ENCODE assay signal across 1 cellular context in the genomic region with DNA sequence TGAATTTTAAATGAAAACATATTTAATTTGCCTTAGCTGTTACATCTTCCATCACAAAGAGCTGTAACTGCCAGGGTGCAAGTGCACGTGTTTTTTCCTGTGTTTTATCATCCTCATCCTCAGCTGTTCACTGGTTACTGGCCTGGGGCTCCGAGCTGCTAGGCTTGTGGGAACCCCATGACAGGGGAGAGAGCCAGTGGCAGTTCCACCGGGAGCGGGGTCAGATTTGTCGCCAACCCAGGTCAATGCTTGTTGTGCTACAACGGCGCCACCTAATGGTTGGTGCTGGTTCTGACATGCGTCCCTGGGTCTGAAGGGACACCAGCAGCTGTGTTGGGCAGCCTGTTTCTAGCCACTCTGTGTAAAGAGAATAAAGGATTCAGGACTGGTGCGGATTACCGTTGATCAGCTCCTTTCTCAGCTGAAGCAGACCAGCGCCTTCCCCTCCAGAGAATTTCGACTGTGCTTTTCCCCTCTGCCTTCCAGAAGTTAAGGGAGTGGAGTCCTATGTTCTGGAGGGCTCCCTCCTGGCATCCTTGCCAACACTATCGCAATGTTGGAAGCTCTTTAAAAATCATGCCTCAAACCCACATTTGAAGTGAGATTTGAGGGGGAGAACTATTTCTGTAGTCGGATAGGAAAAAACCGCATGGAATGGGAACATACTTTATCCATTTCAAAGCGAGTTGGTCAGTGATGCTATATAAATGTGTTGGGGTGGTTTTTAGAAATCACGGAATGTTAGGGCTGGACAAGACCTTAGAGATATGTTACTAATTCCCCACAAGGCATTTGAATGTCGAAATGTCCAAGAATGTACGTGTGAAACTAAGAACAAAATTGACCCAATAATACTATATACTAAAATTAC.
TF ChIP-seq lines count a peak whose summit lies in the region.

No MANE protein-coding gene starts in this region.

TF ChIP-seq in GM12878, 131 proteins besides CTCF, POLR2A, EP300 and RAD21 (continued from another document and continues in another):
- TF ChIP-seq CREM (IDR thresholded peaks at IDR 0.05; ENCODE audit: low read depth) (no peak), NBN (IDR thresholded peaks at IDR 0.05) (peak; percentile 74; the same call in 1 of the 2 replicates), CHD4 (IDR thresholded peaks at IDR 0.05) (no peak), ZNF207 (IDR thresholded peaks at IDR 0.05; ENCODE audit: borderline replicate concordance) (0 out of 2 replicates have a peak, but pooled peaks have one; percentile 74), DPF2 (IDR thresholded peaks at IDR 0.05) (no peak), MTA3 (IDR thresholded peaks at IDR 0.05; ENCODE audit: borderline replicate concordance, low read length) (no peak), RAD51 (IDR thresholded peaks at IDR 0.05) (no peak), CHD1 (IDR thresholded peaks at IDR 0.05; ENCODE audit: low read depth, low read length) (no peak), ZNF217 (IDR thresholded peaks at IDR 0.05) (no peak), ASH2L (IDR thresholded peaks at IDR 0.05; ENCODE audit: borderline replicate concordance, low read depth) (no peak), RB1 (IDR thresholded peaks at IDR 0.05; ENCODE audit: borderline replicate concordance) (peak; percentile 84; the same call in 1 of the 2 replicates), PML (IDR thresholded peaks at IDR 0.05; ENCODE audit: low read length) (no peak), HDGF (IDR thresholded peaks at IDR 0.05) (no peak), FOS (IDR thresholded peaks at IDR 0.05; ENCODE audit: borderline replicate concordance, extremely low read depth, insufficient read length) (no peak), CREB1 (IDR thresholded peaks at IDR 0.05; ENCODE audit: low read depth) (peak; percentile 25; the same call in 1 of the 2 replicates), MTA2 (IDR thresholded peaks at IDR 0.05; ENCODE audit: low read depth) (no peak), CBX3 (IDR thresholded peaks at IDR 0.05; ENCODE audit: borderline replicate concordance, low read depth) (no peak), SRF (IDR thresholded peaks at IDR 0.05; ENCODE audit: low read depth in 2 of 2, low read length in 2 of 2) (no peak), SREBF2 (IDR thresholded peaks at IDR 0.05; ENCODE audit: low read length) (no peak), STAT3 (IDR thresholded peaks at IDR 0.05; ENCODE audit: low read depth, low read length) (no peak), ATF7 (IDR thresholded peaks at IDR 0.05; ENCODE audit: low read depth) (no peak), BCL11A (IDR thresholded peaks at IDR 0.05; ENCODE audit: low read depth, low read length) (0 out of 2 replicates have a peak, but pooled peaks have one; percentile 10), RFX5 (IDR thresholded peaks at IDR 0.05; ENCODE audit: low read depth, low read length) (no peak), EZH2 (IDR thresholded peaks at IDR 0.05; ENCODE audit: borderline replicate concordance, control insufficient read depth, low read depth, low read length) (no peak), RELA (IDR thresholded peaks at IDR 0.05; ENCODE audit: borderline replicate concordance, partially characterized antibody) (peak; percentile 68), NFYA (IDR thresholded peaks at IDR 0.05; ENCODE audit: borderline replicate concordance, low read depth, low read length) (no peak), NR2C1 (IDR thresholded peaks at IDR 0.05) (no peak), BMI1 (IDR thresholded peaks at IDR 0.05; ENCODE audit: borderline replicate concordance) (no peak), SIX5 (IDR thresholded peaks at IDR 0.05; ENCODE audit: low read depth, low read length, severe bottlenecking) (no peak), SMAD1 (IDR thresholded peaks at IDR 0.05; ENCODE audit: low read depth, partially characterized antibody) (no peak)
- TF ChIP-seq, protein P1, sequence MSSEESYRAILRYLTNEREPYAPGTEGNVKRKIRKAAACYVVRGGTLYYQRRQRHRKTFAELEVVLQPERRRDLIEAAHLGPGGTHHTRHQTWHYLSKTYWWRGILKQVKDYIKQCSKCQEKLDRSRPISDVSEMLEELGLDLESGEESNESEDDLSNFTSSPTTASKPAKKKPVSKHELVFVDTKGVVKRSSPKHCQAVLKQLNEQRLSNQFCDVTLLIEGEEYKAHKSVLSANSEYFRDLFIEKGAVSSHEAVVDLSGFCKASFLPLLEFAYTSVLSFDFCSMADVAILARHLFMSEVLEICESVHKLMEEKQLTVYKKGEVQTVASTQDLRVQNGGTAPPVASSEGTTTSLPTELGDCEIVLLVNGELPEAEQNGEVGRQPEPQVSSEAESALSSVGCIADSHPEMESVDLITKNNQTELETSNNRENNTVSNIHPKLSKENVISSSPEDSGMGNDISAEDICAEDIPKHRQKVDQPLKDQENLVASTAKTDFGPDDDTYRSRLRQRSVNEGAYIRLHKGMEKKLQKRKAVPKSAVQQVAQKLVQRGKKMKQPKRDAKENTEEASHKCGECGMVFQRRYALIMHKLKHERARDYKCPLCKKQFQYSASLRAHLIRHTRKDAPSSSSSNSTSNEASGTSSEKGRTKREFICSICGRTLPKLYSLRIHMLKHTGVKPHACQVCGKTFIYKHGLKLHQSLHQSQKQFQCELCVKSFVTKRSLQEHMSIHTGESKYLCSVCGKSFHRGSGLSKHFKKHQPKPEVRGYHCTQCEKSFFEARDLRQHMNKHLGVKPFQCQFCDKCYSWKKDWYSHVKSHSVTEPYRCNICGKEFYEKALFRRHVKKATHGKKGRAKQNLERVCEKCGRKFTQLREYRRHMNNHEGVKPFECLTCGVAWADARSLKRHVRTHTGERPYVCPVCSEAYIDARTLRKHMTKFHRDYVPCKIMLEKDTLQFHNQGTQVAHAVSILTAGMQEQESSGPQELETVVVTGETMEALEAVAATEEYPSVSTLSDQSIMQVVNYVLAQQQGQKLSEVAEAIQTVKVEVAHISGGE (CRISPR knock-in tag; IDR thresholded peaks at IDR 0.05) = no peak
- TF ChIP-seq, protein P2, sequence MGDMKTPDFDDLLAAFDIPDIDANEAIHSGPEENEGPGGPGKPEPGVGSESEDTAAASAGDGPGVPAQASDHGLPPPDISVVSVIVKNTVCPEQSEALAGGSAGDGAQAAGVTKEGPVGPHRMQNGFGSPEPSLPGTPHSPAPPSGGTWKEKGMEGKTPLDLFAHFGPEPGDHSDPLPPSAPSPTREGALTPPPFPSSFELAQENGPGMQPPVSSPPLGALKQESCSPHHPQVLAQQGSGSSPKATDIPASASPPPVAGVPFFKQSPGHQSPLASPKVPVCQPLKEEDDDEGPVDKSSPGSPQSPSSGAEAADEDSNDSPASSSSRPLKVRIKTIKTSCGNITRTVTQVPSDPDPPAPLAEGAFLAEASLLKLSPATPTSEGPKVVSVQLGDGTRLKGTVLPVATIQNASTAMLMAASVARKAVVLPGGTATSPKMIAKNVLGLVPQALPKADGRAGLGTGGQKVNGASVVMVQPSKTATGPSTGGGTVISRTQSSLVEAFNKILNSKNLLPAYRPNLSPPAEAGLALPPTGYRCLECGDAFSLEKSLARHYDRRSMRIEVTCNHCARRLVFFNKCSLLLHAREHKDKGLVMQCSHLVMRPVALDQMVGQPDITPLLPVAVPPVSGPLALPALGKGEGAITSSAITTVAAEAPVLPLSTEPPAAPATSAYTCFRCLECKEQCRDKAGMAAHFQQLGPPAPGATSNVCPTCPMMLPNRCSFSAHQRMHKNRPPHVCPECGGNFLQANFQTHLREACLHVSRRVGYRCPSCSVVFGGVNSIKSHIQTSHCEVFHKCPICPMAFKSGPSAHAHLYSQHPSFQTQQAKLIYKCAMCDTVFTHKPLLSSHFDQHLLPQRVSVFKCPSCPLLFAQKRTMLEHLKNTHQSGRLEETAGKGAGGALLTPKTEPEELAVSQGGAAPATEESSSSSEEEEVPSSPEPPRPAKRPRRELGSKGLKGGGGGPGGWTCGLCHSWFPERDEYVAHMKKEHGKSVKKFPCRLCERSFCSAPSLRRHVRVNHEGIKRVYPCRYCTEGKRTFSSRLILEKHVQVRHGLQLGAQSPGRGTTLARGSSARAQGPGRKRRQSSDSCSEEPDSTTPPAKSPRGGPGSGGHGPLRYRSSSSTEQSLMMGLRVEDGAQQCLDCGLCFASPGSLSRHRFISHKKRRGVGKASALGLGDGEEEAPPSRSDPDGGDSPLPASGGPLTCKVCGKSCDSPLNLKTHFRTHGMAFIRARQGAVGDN (IDR thresholded peaks at IDR 0.05) = no peak
- TF ChIP-seq, protein P3, sequence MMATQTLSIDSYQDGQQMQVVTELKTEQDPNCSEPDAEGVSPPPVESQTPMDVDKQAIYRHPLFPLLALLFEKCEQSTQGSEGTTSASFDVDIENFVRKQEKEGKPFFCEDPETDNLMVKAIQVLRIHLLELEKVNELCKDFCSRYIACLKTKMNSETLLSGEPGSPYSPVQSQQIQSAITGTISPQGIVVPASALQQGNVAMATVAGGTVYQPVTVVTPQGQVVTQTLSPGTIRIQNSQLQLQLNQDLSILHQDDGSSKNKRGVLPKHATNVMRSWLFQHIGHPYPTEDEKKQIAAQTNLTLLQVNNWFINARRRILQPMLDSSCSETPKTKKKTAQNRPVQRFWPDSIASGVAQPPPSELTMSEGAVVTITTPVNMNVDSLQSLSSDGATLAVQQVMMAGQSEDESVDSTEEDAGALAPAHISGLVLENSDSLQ (IDR thresholded peaks at IDR 0.05) = no peak
- TF ChIP-seq, protein P4, sequence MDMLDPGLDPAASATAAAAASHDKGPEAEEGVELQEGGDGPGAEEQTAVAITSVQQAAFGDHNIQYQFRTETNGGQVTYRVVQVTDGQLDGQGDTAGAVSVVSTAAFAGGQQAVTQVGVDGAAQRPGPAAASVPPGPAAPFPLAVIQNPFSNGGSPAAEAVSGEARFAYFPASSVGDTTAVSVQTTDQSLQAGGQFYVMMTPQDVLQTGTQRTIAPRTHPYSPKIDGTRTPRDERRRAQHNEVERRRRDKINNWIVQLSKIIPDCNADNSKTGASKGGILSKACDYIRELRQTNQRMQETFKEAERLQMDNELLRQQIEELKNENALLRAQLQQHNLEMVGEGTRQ (IDR thresholded peaks at IDR 0.05; ENCODE audit: borderline replicate concordance, low read depth, low read length) = no peak
- TF ChIP-seq, protein P5, sequence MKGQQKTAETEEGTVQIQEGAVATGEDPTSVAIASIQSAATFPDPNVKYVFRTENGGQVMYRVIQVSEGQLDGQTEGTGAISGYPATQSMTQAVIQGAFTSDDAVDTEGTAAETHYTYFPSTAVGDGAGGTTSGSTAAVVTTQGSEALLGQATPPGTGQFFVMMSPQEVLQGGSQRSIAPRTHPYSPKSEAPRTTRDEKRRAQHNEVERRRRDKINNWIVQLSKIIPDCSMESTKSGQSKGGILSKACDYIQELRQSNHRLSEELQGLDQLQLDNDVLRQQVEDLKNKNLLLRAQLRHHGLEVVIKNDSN (IDR thresholded peaks at IDR 0.05; ENCODE audit: borderline replicate concordance, extremely low read length, insufficient read depth, low read depth, low read length) = no peak
- TF ChIP-seq, protein P6, sequence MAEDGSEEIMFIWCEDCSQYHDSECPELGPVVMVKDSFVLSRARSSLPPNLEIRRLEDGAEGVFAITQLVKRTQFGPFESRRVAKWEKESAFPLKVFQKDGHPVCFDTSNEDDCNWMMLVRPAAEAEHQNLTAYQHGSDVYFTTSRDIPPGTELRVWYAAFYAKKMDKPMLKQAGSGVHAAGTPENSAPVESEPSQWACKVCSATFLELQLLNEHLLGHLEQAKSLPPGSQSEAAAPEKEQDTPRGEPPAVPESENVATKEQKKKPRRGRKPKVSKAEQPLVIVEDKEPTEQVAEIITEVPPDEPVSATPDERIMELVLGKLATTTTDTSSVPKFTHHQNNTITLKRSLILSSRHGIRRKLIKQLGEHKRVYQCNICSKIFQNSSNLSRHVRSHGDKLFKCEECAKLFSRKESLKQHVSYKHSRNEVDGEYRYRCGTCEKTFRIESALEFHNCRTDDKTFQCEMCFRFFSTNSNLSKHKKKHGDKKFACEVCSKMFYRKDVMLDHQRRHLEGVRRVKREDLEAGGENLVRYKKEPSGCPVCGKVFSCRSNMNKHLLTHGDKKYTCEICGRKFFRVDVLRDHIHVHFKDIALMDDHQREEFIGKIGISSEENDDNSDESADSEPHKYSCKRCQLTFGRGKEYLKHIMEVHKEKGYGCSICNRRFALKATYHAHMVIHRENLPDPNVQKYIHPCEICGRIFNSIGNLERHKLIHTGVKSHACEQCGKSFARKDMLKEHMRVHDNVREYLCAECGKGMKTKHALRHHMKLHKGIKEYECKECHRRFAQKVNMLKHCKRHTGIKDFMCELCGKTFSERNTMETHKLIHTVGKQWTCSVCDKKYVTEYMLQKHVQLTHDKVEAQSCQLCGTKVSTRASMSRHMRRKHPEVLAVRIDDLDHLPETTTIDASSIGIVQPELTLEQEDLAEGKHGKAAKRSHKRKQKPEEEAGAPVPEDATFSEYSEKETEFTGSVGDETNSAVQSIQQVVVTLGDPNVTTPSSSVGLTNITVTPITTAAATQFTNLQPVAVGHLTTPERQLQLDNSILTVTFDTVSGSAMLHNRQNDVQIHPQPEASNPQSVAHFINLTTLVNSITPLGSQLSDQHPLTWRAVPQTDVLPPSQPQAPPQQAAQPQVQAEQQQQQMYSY (CRISPR knock-in tag; IDR thresholded peaks at IDR 0.05) = no peak
- TF ChIP-seq, protein P7, sequence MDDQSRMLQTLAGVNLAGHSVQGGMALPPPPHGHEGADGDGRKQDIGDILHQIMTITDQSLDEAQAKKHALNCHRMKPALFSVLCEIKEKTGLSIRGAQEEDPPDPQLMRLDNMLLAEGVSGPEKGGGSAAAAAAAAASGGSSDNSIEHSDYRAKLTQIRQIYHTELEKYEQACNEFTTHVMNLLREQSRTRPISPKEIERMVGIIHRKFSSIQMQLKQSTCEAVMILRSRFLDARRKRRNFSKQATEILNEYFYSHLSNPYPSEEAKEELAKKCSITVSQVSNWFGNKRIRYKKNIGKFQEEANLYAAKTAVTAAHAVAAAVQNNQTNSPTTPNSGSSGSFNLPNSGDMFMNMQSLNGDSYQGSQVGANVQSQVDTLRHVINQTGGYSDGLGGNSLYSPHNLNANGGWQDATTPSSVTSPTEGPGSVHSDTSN (IDR thresholded peaks at IDR 0.05; ENCODE audit: insufficient replicate concordance, low read depth, low read length) = no peak
- TF ChIP-seq, protein P8, sequence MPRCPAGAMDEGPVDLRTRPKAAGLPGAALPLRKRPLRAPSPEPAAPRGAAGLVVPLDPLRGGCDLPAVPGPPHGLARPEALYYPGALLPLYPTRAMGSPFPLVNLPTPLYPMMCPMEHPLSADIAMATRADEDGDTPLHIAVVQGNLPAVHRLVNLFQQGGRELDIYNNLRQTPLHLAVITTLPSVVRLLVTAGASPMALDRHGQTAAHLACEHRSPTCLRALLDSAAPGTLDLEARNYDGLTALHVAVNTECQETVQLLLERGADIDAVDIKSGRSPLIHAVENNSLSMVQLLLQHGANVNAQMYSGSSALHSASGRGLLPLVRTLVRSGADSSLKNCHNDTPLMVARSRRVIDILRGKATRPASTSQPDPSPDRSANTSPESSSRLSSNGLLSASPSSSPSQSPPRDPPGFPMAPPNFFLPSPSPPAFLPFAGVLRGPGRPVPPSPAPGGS (IDR thresholded peaks at IDR 0.05; ENCODE audit: borderline replicate concordance, insufficient read depth, low read depth, low read length, poor library complexity, severe bottlenecking) = no peak
- TF ChIP-seq, protein P9, sequence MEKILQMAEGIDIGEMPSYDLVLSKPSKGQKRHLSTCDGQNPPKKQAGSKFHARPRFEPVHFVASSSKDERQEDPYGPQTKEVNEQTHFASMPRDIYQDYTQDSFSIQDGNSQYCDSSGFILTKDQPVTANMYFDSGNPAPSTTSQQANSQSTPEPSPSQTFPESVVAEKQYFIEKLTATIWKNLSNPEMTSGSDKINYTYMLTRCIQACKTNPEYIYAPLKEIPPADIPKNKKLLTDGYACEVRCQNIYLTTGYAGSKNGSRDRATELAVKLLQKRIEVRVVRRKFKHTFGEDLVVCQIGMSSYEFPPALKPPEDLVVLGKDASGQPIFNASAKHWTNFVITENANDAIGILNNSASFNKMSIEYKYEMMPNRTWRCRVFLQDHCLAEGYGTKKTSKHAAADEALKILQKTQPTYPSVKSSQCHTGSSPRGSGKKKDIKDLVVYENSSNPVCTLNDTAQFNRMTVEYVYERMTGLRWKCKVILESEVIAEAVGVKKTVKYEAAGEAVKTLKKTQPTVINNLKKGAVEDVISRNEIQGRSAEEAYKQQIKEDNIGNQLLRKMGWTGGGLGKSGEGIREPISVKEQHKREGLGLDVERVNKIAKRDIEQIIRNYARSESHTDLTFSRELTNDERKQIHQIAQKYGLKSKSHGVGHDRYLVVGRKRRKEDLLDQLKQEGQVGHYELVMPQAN (conservative IDR thresholded peaks at IDR 0.05) = no peak
